In genomic region chr4:143375326-143376073, GRCh38 we compare ENCODE assay signal across 8 cellular contexts. TPM values are rescaled to one million over a fixed set of nuclear protein-coding genes. Genes with fewer than 3 reads are reported as not detected.
A peak's percentile ranks its signal among the peaks of the same experiment; 100 is the strongest.
DNase-seq lines count a peak whose midpoint lies in the region; ATAC-seq, FAIRE-seq and TF ChIP-seq lines count a peak whose summit lies in the region.

No MANE protein-coding gene starts in this region.

- H3K27me3 ChIP-seq in BLaER1 treated with 17β-estradiol and CSF1 and Interleukin-3, amounts not matched to agents 10 nM and 100 nM, result no peaks in the 10 kb centered on the region

- DNase-seq in GM18507 (ENCODE audit: extremely low spot score, insufficient read length, low read depth), result no peak
- peak; percentile 27 for DNase-seq in RPMI7951 (ENCODE audit: low read depth)
- DNase-seq in foreskin fibroblast, result peak in 1 of 2 donors; percentile 76
- DNase-seq in retina, result peak; percentile 40
- DNase-seq in 8988T, result no peak
- no peak for DNase-seq in T-helper 2 cell treated with Interferon-gamma antibody and Interleukin-4, amounts not matched to agents 5 μg/mL and 100 μg/mL, for 36 hours (ENCODE audit: low spot score)

- no peaks in the 10 kb centered on the region for H3K9me3 Mint-ChIP-seq in T-helper 2 cell treated with Interferon-gamma antibody and Interleukin-4, amounts not matched to agents 5 μg/mL and 100 μg/mL, for 36 hours

- H4K20me1 ChIP-seq in BLaER1 treated with 17β-estradiol and CSF1 and Interleukin-3, amounts not matched to agents 10 nM and 100 nM, result peaks cover 0 to 21% (median 0%) of the 10 kb centered on the region in 11 experiments; a peak in 8 of 22 replicates

- H3K4me1 ChIP-seq in BLaER1 treated with 17β-estradiol and CSF1 and Interleukin-3, amounts not matched to agents 10 nM and 100 nM, result peaks cover 60 to 87% (median 73%) of the 10 kb centered on the region in 10 experiments

- peak overlapping the region in 8 of 11 experiments; percentile 10 to 74 (median 52); a peak in 9 of 22 replicates for H3K9ac ChIP-seq in BLaER1 treated with 17β-estradiol and CSF1 and Interleukin-3, amounts not matched to agents 10 nM and 100 nM

- H3K4me1 Mint-ChIP-seq in T-helper 2 cell treated with Interferon-gamma antibody and Interleukin-4, amounts not matched to agents 5 μg/mL and 100 μg/mL, for 36 hours (ENCODE audit: low read depth), result peaks cover 2% of the 10 kb centered on the region

- no peaks in the 10 kb centered on the region for H3K36me3 Mint-ChIP-seq in T-helper 2 cell treated with Interferon-gamma antibody and Interleukin-4, amounts not matched to agents 5 μg/mL and 100 μg/mL, for 36 hours (ENCODE audit: low read depth)

- FAIRE-seq in GM18507 (lab: Jason Lieb, UNC), result peak; percentile 91

- peaks cover 0 to 7% (median 3%) of the 10 kb centered on the region in 11 experiments; a peak in 19 of 22 replicates for H3K9me3 ChIP-seq in BLaER1 treated with 17β-estradiol and CSF1 and Interleukin-3, amounts not matched to agents 10 nM and 100 nM (replicated peaks in 1 of 11)

- TF ChIP-seq CTCF in foreskin fibroblast (IDR thresholded peaks at IDR 0.05; ENCODE audit: low read depth, low read length), result peak; percentile 50

- H3K4me3 Mint-ChIP-seq in T-helper 2 cell treated with Interferon-gamma antibody and Interleukin-4, amounts not matched to agents 5 μg/mL and 100 μg/mL, for 36 hours, result no peak overlapping the region

- peak; percentile 34 for ATAC-seq in HG02938 (IDR thresholded peaks at IDR 0.05; ENCODE audit: unreplicated experiment)

- H3K27ac Mint-ChIP-seq in T-helper 2 cell treated with Interferon-gamma antibody and Interleukin-4, amounts not matched to agents 5 μg/mL and 100 μg/mL, for 36 hours, result no peak overlapping the region

- peaks cover 0 to under 1% (median 0%) of the 10 kb centered on the region in 11 experiments; a peak in 5 of 22 replicates for H3K36me3 ChIP-seq in BLaER1 treated with 17β-estradiol and CSF1 and Interleukin-3, amounts not matched to agents 10 nM and 100 nM

- peak overlapping the region; percentile 68 to 89 (median 82) for H3K4me2 ChIP-seq in BLaER1 treated with 17β-estradiol and CSF1 and Interleukin-3, amounts not matched to agents 10 nM and 100 nM

- H3K27ac ChIP-seq in BLaER1 treated with 17β-estradiol and CSF1 and Interleukin-3, amounts not matched to agents 10 nM and 100 nM, result peak overlapping the region in 8 of 11 experiments; percentile 71 to 86 (median 83); a peak in 15 of 22 replicates

- no peaks in the 10 kb centered on the region for H3K27me3 Mint-ChIP-seq in T-helper 2 cell treated with Interferon-gamma antibody and Interleukin-4, amounts not matched to agents 5 μg/mL and 100 μg/mL, for 36 hours (ENCODE audit: low read depth)

- H3K4me3 ChIP-seq in BLaER1 treated with 17β-estradiol and CSF1 and Interleukin-3, amounts not matched to agents 10 nM and 100 nM, result no peak overlapping the region
- no peak overlapping the region for H3K4me3 ChIP-seq in foreskin fibroblast (ENCODE audit: low read depth in 1 of 2, low read length in 2 of 2)

RNA-seq across cellular contexts. Expression of gene GAB1, which starts 38.8 kb away (rescaled TPM):
- total RNA-seq in RPMI7951 (2014; rRNA removed; shearing (Covaris generic)), result 6.2 and 11.5 TPM in 2 replicates

Comparison
In these comparisons a context has a peak if more than half of its experiments do, and no peak if none do; other contexts are left out.
1. DNase-seq: peak in RPMI7951 (single experiment) and retina (single experiment); none in GM18507 (single experiment), 8988T (single experiment) and T-helper 2 cell treated with Interferon-gamma antibody and Interleukin-4, amounts not matched to agents 5 μg/mL and 100 μg/mL, for 36 hours (single experiment).